Comparison of ENCODE assay signal across 8 cellular contexts in genomic region chr5:143023447-143024096, GRCh38.
DNase-seq lines count a peak whose midpoint lies in the region; ATAC-seq, FAIRE-seq and TF ChIP-seq lines count a peak whose summit lies in the region.

No MANE protein-coding gene starts in this region.

- ATAC-seq in HG02571 (IDR thresholded peaks at IDR 0.05; ENCODE audit: unreplicated experiment): peak; percentile 51
- peak; percentile 90 to 94 for ATAC-seq in right cardiac atrium

- H3K9me2 ChIP-seq in SK-N-SH: no peaks in the 10 kb centered on the region

- TF ChIP-seq RAD21 in SK-N-SH (IDR thresholded peaks at IDR 0.05; ENCODE audit: low read length): no peak; the same call in 1 of the 2 replicates

- no peak for TF ChIP-seq POLR2A in uterus (IDR thresholded peaks at IDR 0.05)

- H3K4me3 ChIP-seq in SK-N-SH (ENCODE audit: low read depth in 2 of 2, low read length in 1 of 2) (no peak overlapping the region), right cardiac atrium (ENCODE audit: low read length) (no peak overlapping the region), uterus (no peak overlapping the region)

- TF ChIP-seq EP300 in SK-N-SH (IDR thresholded peaks at IDR 0.05; ENCODE audit: borderline replicate concordance in 1 of 2, low read depth in 1 of 2, low read length in 1 of 2): peak in 1 of 2 experiments; percentile 61; a peak in 1 of 4 replicates

- H3K27ac ChIP-seq in SK-N-SH (ENCODE audit: low read depth in 2 of 2, low read length in 1 of 2) (peak overlapping the region in 1 of 2 experiments; percentile 51; a peak in 2 of 4 replicates), right cardiac atrium (ENCODE audit: low read length) (peak overlapping the region; percentile 90), uterus (peak overlapping the region; percentile 28 to 39)

- H2AFZ ChIP-seq in SK-N-SH (ENCODE audit: low read depth): no peak overlapping the region

- no peak overlapping the region for H3K4me2 ChIP-seq in SK-N-SH

- no peaks in the 10 kb centered on the region for H3K9me3 ChIP-seq in SK-N-SH
- no peaks in the 10 kb centered on the region for H3K9me3 ChIP-seq in right cardiac atrium (ENCODE audit: control insufficient read depth, low read length)
- H3K9me3 ChIP-seq in uterus: no peaks in the 10 kb centered on the region

- intact Hi-C loops in right cardiac atrium (cut with DNase I) (no loop called here), uterus (cut with DNase I; ENCODE audit: low total_unique reads) (no loop called here)

- WGBS in SK-N-SH (ENCODE audit: low lambda C conversion rate): 72% methylated on average over 9 of the region's 9 CpGs
- 27% methylated on average over 9 of the region's 9 CpGs for WGBS in right cardiac atrium

- H3K79me2 ChIP-seq in SK-N-SH (ENCODE audit: insufficient read depth): no peaks in the 10 kb centered on the region

- peak; percentile 67 for DNase-seq in activated effector memory CD4-positive, alpha-beta T cell treated with anti-CD3 and anti-CD28 coated beads, Interleukin-2, amount 50 U/mL, for 16 hours
- DNase-seq in activated effector memory CD4-positive, alpha-beta T cell treated with Interleukin-2 at 50 U/mL for 16 hours: no peak
- DNase-seq in SK-N-SH (peak; percentile 52), right cardiac atrium (peak; percentile 50 to 85 (median 83)), uterus (peak; percentile 28 to 47), RCC 7860 (ENCODE audit: low spot score) (no peak), putamen (ENCODE audit: low spot score) (no peak)

- POLR2A ChIA-PET in SK-N-SH (lab: Yijun Ruan, JAX): interaction anchor here (0.5 to 0.7 kb wide), 3 partner anchors 9 to 381 kb away, joined by 3 read pairs; no protein-coding TSS in a partner anchor

- H3K36me3 ChIP-seq in SK-N-SH (replicated peaks in 1 of 2; ENCODE audit: control insufficient read depth in 1 of 2, insufficient read depth in 2 of 2, low read length in 1 of 2): peaks cover 0 to 7% of the 10 kb centered on the region in 2 experiments
- H3K36me3 ChIP-seq in uterus: no peaks in the 10 kb centered on the region

- H3K4me1 ChIP-seq in SK-N-SH (ENCODE audit: control insufficient read depth in 1 of 2, insufficient read depth in 2 of 2, low read depth in 1 of 2, low read length in 1 of 2) (peaks cover 4 to 41% of the 10 kb centered on the region in 2 experiments; a peak in 2 of 4 replicates), right cardiac atrium (ENCODE audit: control insufficient read depth, insufficient read depth, low read length) (peaks cover 15% of the 10 kb centered on the region), uterus (peaks cover 0 to 4% of the 10 kb centered on the region in 2 donors)

- H3K27me3 ChIP-seq in SK-N-SH (ENCODE audit: insufficient read depth) (no peaks in the 10 kb centered on the region), right cardiac atrium (ENCODE audit: control insufficient read depth, insufficient read depth) (no peaks in the 10 kb centered on the region), uterus (no peaks in the 10 kb centered on the region)

- H3K9ac ChIP-seq in SK-N-SH: no peak overlapping the region

- no peak for FAIRE-seq in RCC 7860 (lab: Jason Lieb, UNC)

- no peaks in the 10 kb centered on the region for H3F3A ChIP-seq in SK-N-SH (replicated peaks; ENCODE audit: insufficient read depth)

- H4K20me1 ChIP-seq in SK-N-SH (ENCODE audit: insufficient read depth): no peaks in the 10 kb centered on the region

- CTCF ChIA-PET in SK-N-SH (lab: Yijun Ruan, JAX): interaction anchor here (0.8 to 1.6 kb wide), 5 partner anchors 9 to 802 kb away, joined by 3 to 6 read pairs (median 3); no protein-coding TSS in a partner anchor

- TF ChIP-seq CTCF in SK-N-SH (IDR thresholded peaks at IDR 0.05) (no peak), uterus (IDR thresholded peaks at IDR 0.05) (no peak)

TF ChIP-seq in SK-N-SH, 30 proteins besides CTCF, POLR2A, EP300 and RAD21:
- no peak for TF ChIP-seq TEAD4 (IDR thresholded peaks at IDR 0.05; ENCODE audit: borderline replicate concordance, insufficient read depth)
- TF ChIP-seq NRF1 (IDR thresholded peaks at IDR 0.05; ENCODE audit: low read depth, low read length): no peak
- TF ChIP-seq RFX5 (IDR thresholded peaks at IDR 0.05; ENCODE audit: low read length): no peak
- TF ChIP-seq JUND (IDR thresholded peaks at IDR 0.05): no peak
- TF ChIP-seq FOXM1 (IDR thresholded peaks at IDR 0.05; ENCODE audit: low read depth): no peak
- no peak for TF ChIP-seq GABPA (IDR thresholded peaks at IDR 0.05; ENCODE audit: low read depth)
- TF ChIP-seq CHD2 (IDR thresholded peaks at IDR 0.05; ENCODE audit: low read length, partially characterized antibody): peak; percentile 26

Comparison
In these comparisons a context has a peak if more than half of its experiments do, and no peak if none do; other contexts are left out.
1. DNase-seq: peak in activated effector memory CD4-positive, alpha-beta T cell treated with anti-CD3 and anti-CD28 coated beads, Interleukin-2, amount 50 U/mL, for 16 hours (single experiment), SK-N-SH (single experiment), right cardiac atrium (3 of 3) and uterus (2 of 2); none in activated effector memory CD4-positive, alpha-beta T cell treated with Interleukin-2 at 50 U/mL for 16 hours (single experiment), RCC 7860 (single experiment) and putamen (single experiment).